13 cellular contexts compared by ENCODE assay signal in genomic region chr18:36240510-36240909, GRCh38. TPM values are rescaled to one million over a fixed set of nuclear protein-coding genes. Genes with fewer than 3 reads are reported as not detected.
"Had no signal": no experiment of that assay in that cellular context is flagged by ENCODE, and none has a peak within 500 bp of the region (broad histone marks: within the 10 kb centered on the region; RNA-seq: fewer than 3 reads in every experiment).

No MANE protein-coding gene starts in this region.

RNA-seq across cellular contexts. Expression of gene FHOD3, which starts 57.0 kb away (rescaled TPM):
- total RNA-seq: activated B cell treated with CpG ODN at 0.5 μM for 24 hours; activated CD4-positive, alpha-beta memory T cell treated with anti-CD3 and anti-CD28 coated beads for 36 hours; activated CD4-positive, alpha-beta memory T cell treated with anti-CD3 and anti-CD28 coated beads, Interleukin-2, amount 10 ng/mL, durations not matched to agents 7 days and 5 days; activated CD4-positive, alpha-beta T cell treated with anti-CD3 and anti-CD28 coated beads for 36 hours; activated CD4-positive, alpha-beta T cell treated with anti-CD3 and anti-CD28 coated beads, Interleukin-2, amount 10 ng/mL, durations not matched to agents 24 days and 14 days; activated CD4-positive, alpha-beta T cell treated with anti-CD3 and anti-CD28 coated beads, Interleukin-2, amount 10 ng/mL, durations not matched to agents 7 days and 5 days; activated CD8-positive, alpha-beta memory T cell treated with anti-CD3 and anti-CD28 coated beads for 36 hours; activated CD8-positive, alpha-beta memory T cell treated with anti-CD3 and anti-CD28 coated beads, Interleukin-2, amount 10 ng/mL, durations not matched to agents 7 days and 5 days; activated CD8-positive, alpha-beta T cell treated with anti-CD3 and anti-CD28 coated beads for 36 hours; activated CD8-positive, alpha-beta T cell treated with anti-CD3 and anti-CD28 coated beads, Interleukin-2, amount 10 ng/mL, durations not matched to agents 7 days and 5 days; T-helper 1 cell treated with Interleukin-12 subunit alpha and Interleukin-12 subunit beta and Interleukin-4 antibody, amounts not matched to agents 30 ng/mL and 1 ng/mL, for 36 hours; T-helper 17 cell; T-helper 2 cell treated with Interferon-gamma antibody and Interleukin-4, amounts not matched to agents 100 ng/mL and 5 ng/mL, for 36 hours had no signal
